In genomic region chr14:86357866-86358265, GRCh38 we compare ENCODE assay signal across 23 cellular contexts.
DNase-seq lines count a peak whose midpoint lies in the region.
"Had no signal": no experiment of that assay in that cellular context is flagged by ENCODE, and none has a peak within 500 bp of the region (broad histone marks: within the 10 kb centered on the region; RNA-seq: fewer than 3 reads in every experiment).

No MANE protein-coding gene starts in this region.

- DNase-seq in DMS53 (lab: John Stamatoyannopoulos, UW) (peak; percentile 31), DMS53 treated with DMSO at 0.1 percent for 48 hours (lab: John Stamatoyannopoulos, UW; ENCODE audit: unreplicated experiment) (no peak), NCI-H187 treated with DMSO at 0.1 percent for 48 hours (lab: John Stamatoyannopoulos, UW) (peak; percentile 97), NCI-H526 (lab: John Stamatoyannopoulos, UW) (peak; percentile 64 to 69), retina (peak; percentile 36), OCI-M1 (lab: John Stamatoyannopoulos, UW) (no peak)
- no peak for DNase-seq in activated CD4-positive, alpha-beta T cell treated with anti-CD3 and anti-CD28 coated beads, Interleukin-2, amount 50 U/mL, for 4 hours
- DNase-seq in stimulated activated naive CD4-positive, alpha-beta T cell (lab: John Stamatoyannopoulos, UW) = no peak
- DNase-seq: 8988T; activated B cell treated with CpG ODN at 0.5 μM for 24 hours; activated CD4-positive, alpha-beta T cell treated with anti-CD3 and anti-CD28 coated beads, Interleukin-2, amount 50 U/mL, for 48 hours; activated CD8-positive, alpha-beta memory T cell treated with anti-CD3 and anti-CD28 coated beads, Interleukin-2, amount 50 U/mL, for 48 hours; activated effector memory CD4-positive, alpha-beta T cell treated with anti-CD3 and anti-CD28 coated beads, Interleukin-2, amount 50 U/mL, for 16 hours; body of pancreas; CD8-positive, alpha-beta T cell; foreskin fibroblast; H9; immature natural killer cell; left lung; naive thymus-derived CD4-positive, alpha-beta T cell; NCI-H226; stimulated activated naive CD8-positive, alpha-beta T cell treated with anti-CD3 and anti-CD28 coated beads, Interleukin-15, amount 100 ng/mL, for 72 hours; T-helper 9 cell had no signal

Comparison
In these comparisons a context has a peak if more than half of its experiments do, and no peak if none do; other contexts are left out.
1. DNase-seq: peak in DMS53 (single experiment), NCI-H187 treated with DMSO at 0.1 percent for 48 hours (single experiment), NCI-H526 (2 of 2) and retina (single experiment); none in DMS53 treated with DMSO at 0.1 percent for 48 hours (single experiment), activated CD4-positive, alpha-beta T cell treated with anti-CD3 and anti-CD28 coated beads, Interleukin-2, amount 50 U/mL, for 4 hours (0 of 2), stimulated activated naive CD4-positive, alpha-beta T cell (0 of 6) and OCI-M1 (single experiment).